Comparison of ENCODE assay signal across 19 cellular contexts in genomic region chr16:26078971-26079370, GRCh38.
"Had no signal": no experiment of that assay in that cellular context is flagged by ENCODE, and none has a peak within 500 bp of the region (broad histone marks: within the 10 kb centered on the region; RNA-seq: fewer than 3 reads in every experiment).

No MANE protein-coding gene starts in this region.

- H3K4me1 ChIP-seq: colonic mucosa, left ventricle myocardium inferior, pancreas, right lobe of liver had no signal

- H3K36me3 ChIP-seq: colonic mucosa, left ventricle myocardium inferior, pancreas, right lobe of liver had no signal

- H3K27me3 ChIP-seq: colonic mucosa, pancreas, right lobe of liver had no signal

- ATAC-seq: pancreas; right lobe of liver; stimulated activated naive CD8-positive, alpha-beta T cell treated with anti-CD3 and anti-CD28 coated beads, Interleukin-15, amount 100 ng/mL, for 72 hours had no signal

- H3K9me3 ChIP-seq: colonic mucosa, pancreas, right lobe of liver had no signal

- H3K4me3 ChIP-seq: colonic mucosa, left ventricle myocardium inferior, pancreas, right lobe of liver had no signal

- DNase-seq: activated CD8-positive, alpha-beta memory T cell treated with anti-CD3 and anti-CD28 coated beads for 24 hours; activated CD8-positive, alpha-beta memory T cell treated with anti-CD3 and anti-CD28 coated beads, Interleukin-2, amount 50 U/mL, for 48 hours; activated effector memory CD4-positive, alpha-beta T cell treated with anti-CD3 and anti-CD28 coated beads, Interleukin-2, amount 50 U/mL, for 16 hours; activated naive CD4-positive, alpha-beta T cell treated with anti-CD3 and anti-CD28 coated beads, Interleukin-2, amount 50 U/mL, for 16 hours; activated T-cell treated with anti-CD3 and anti-CD28 coated beads, Interleukin-2, amount 50 U/mL, for 48 hours; aorta; colonic mucosa; head of caudate nucleus; left ventricle myocardium inferior; mammary epithelial cell; naive B cell; pancreas; right lobe of liver; small intestine; stimulated activated CD4-positive, alpha-beta T cell treated with anti-CD3 and anti-CD28 coated beads, Interleukin-15, amount 100 ng/mL, for 24 hours; stimulated activated CD4-positive, alpha-beta T cell treated with anti-CD3 and anti-CD28 coated beads, Interleukin-2, amount 100 ng/mL, for 48 hours; stimulated activated naive CD8-positive, alpha-beta T cell treated with anti-CD3 and anti-CD28 coated beads, Interleukin-15, amount 100 ng/mL, for 72 hours; T1000; trophoblast cell had no signal

- H3K27ac ChIP-seq: colonic mucosa, left ventricle myocardium inferior, pancreas, right lobe of liver had no signal
